ENCODE assay signal across 9 cellular contexts in the genomic region with DNA sequence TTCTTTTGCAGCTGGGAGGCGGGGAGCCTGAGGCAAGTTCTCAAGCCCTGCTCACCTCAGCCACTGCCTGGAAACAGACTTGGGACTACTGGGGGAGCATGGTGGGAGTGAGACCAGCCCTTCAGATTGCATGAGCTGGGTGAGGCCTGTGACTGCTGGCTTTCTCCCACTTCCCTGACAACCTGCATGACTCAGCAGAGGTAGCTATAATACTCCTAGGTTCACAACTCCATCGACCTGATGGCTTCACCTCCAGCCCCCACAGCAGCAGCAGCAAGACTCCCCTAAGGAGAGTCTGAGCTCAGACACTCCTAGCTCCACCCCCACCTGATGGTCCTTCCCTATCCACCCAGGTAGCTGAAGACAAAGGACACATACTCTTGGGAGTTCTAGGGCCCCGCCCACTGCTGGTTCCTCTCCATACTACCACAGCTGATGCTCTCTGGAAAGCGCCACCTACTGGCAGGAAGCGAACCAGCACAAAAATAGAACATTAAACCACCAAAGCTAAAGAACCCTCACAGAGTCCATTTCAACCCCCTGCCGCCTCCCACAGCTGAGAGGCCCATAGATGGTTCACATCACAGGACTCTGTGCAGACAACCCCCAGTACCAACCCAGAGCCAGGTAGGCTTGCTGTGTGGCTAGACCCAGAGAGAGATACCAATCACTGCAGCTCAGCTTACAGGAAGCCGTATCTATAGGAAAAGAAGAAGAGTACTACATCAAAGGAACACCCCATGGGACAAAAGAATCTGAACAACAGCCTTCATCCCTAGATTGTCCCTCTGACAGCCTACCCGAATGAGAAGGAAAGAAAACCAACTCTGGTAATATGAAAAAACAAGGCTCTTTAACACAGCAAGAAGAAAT.
DNase-seq lines count a peak whose midpoint lies in the region; ATAC-seq, FAIRE-seq and TF ChIP-seq lines count a peak whose summit lies in the region.
"Had no signal": no experiment of that assay in that cellular context is flagged by ENCODE, and none has a peak within 500 bp of the region (broad histone marks: within the 10 kb centered on the region; RNA-seq: fewer than 3 reads in every experiment).

No MANE protein-coding gene starts in this region.

- DNase-seq in NCI-H345 (lab: John Stamatoyannopoulos, UW) (peak; percentile 0), NCI-H345 treated with DMSO at 0.1 percent for 48 hours (lab: John Stamatoyannopoulos, UW; ENCODE audit: unreplicated experiment) (no peak), NT2/D1 (ENCODE audit: low read depth, low spot score) (peak; percentile 67), kidney (no peak), upper lobe of right lung (peak; percentile 73), suprapubic skin (ENCODE audit: low spot score in 2 of 2) (no peak), anterior cingulate cortex (lab: John Stamatoyannopoulos, UW) (no peak)
- DNase-seq in activated gamma-delta T cell treated with anti-CD3 and anti-CD28 coated beads, Interleukin-2, amount 50 U/mL, for 16 hours (ENCODE audit: low read depth) = peak; percentile 3

- peaks cover 27% of the 10 kb centered on the region for H3K9me3 ChIP-seq in NT2/D1 (ENCODE audit: insufficient read depth, low read length)
- H3K9me3 ChIP-seq in kidney (ENCODE audit: control insufficient read depth in 1 of 2, low read length in 2 of 2) = peaks cover 0 to 1% of the 10 kb centered on the region in 2 donors
- peaks cover 6% of the 10 kb centered on the region for H3K9me3 ChIP-seq in upper lobe of right lung
- H3K9me3 ChIP-seq in suprapubic skin = peaks cover 4% of the 10 kb centered on the region

- H3K9ac ChIP-seq in NT2/D1 (ENCODE audit: insufficient read length, low read depth) (no peak overlapping the region), kidney (ENCODE audit: low read length in 2 of 2) (no peak overlapping the region)
- H3K9ac ChIP-seq: BLaER1 treated with 17β-estradiol and CSF1 and Interleukin-3, amounts not matched to agents 10 nM and 100 nM had no signal

- FAIRE-seq in kidney (lab: Jason Lieb, UNC) = no peak

- ATAC-seq in upper lobe of right lung = peak; percentile 10

- WGBS in suprapubic skin = 78% methylated on average over 8 of the region's 8 CpGs

- no peak for TF ChIP-seq POLR2A in suprapubic skin (IDR thresholded peaks at IDR 0.05)

- H3K4me3 ChIP-seq in NT2/D1 (ENCODE audit: insufficient read length, low read depth) = no peak overlapping the region
- no peak overlapping the region for H3K4me3 ChIP-seq in kidney (ENCODE audit: low read length in 2 of 2)
- H3K4me3 ChIP-seq in upper lobe of right lung = no peak overlapping the region
- H3K4me3 ChIP-seq in suprapubic skin = no peak overlapping the region
- H3K4me3 ChIP-seq: BLaER1 treated with 17β-estradiol and CSF1 and Interleukin-3, amounts not matched to agents 10 nM and 100 nM had no signal

- no peaks in the 10 kb centered on the region for H3K36me3 ChIP-seq in NT2/D1 (ENCODE audit: insufficient read depth, insufficient read length, low read length)
- H3K36me3 ChIP-seq in kidney (ENCODE audit: control insufficient read depth in 1 of 2, insufficient read depth in 2 of 2, low read length in 2 of 2) = no peaks in the 10 kb centered on the region
- no peaks in the 10 kb centered on the region for H3K36me3 ChIP-seq in upper lobe of right lung
- no peaks in the 10 kb centered on the region for H3K36me3 ChIP-seq in suprapubic skin

- TF ChIP-seq CTCF in kidney (IDR thresholded peaks at IDR 0.05; ENCODE audit: borderline replicate concordance, extremely low read depth, insufficient read depth) (peak; percentile 17), upper lobe of right lung (IDR thresholded peaks at IDR 0.05) (peak; percentile 53), suprapubic skin (IDR thresholded peaks at IDR 0.05) (peak in 1 of 2 donors; percentile 23)

- no peak for TF ChIP-seq EP300 in suprapubic skin (IDR thresholded peaks at IDR 0.05)

- no peaks in the 10 kb centered on the region for H3K27me3 ChIP-seq in NT2/D1 (ENCODE audit: insufficient read depth, insufficient read length)
- H3K27me3 ChIP-seq in upper lobe of right lung = no peaks in the 10 kb centered on the region
- H3K27me3 ChIP-seq in suprapubic skin = no peaks in the 10 kb centered on the region
- H3K27me3 ChIP-seq: BLaER1 treated with 17β-estradiol and CSF1 and Interleukin-3, amounts not matched to agents 10 nM and 100 nM had no signal

- H3K4me1 ChIP-seq in NT2/D1 (ENCODE audit: insufficient read depth, insufficient read length) (peaks cover 2% of the 10 kb centered on the region), kidney (ENCODE audit: control insufficient read depth in 1 of 2, insufficient read depth in 1 of 2, low read depth in 1 of 2, low read length in 2 of 2) (no peaks in the 10 kb centered on the region), upper lobe of right lung (no peaks in the 10 kb centered on the region), suprapubic skin (no peaks in the 10 kb centered on the region)
- H3K4me1 ChIP-seq: BLaER1 treated with 17β-estradiol and CSF1 and Interleukin-3, amounts not matched to agents 10 nM and 100 nM had no signal

- H3K27ac ChIP-seq in kidney (ENCODE audit: low read depth in 2 of 2, low read length in 2 of 2) (no peak overlapping the region), upper lobe of right lung (no peak overlapping the region), suprapubic skin (no peak overlapping the region)
- H3K27ac ChIP-seq: BLaER1 treated with 17β-estradiol and CSF1 and Interleukin-3, amounts not matched to agents 10 nM and 100 nM had no signal

- intact Hi-C loops in kidney (cut with DNase I) (no loop called here), upper lobe of right lung (cut with DNase I) (no loop called here)

Comparison
In these comparisons a context has a peak if more than half of its experiments do, and no peak if none do; other contexts are left out.
1. DNase-seq: peak in NCI-H345 (single experiment), NT2/D1 (single experiment), activated gamma-delta T cell treated with anti-CD3 and anti-CD28 coated beads, Interleukin-2, amount 50 U/mL, for 16 hours (single experiment) and upper lobe of right lung (single experiment); none in NCI-H345 treated with DMSO at 0.1 percent for 48 hours (single experiment), kidney (single experiment), suprapubic skin (0 of 2) and anterior cingulate cortex (0 of 58).